1 cellular context compared by ENCODE assay signal in genomic region chr15:62545392-62546227, GRCh38.
TF ChIP-seq lines count a peak whose summit lies in the region.

No MANE protein-coding gene starts in this region.

TF ChIP-seq in GM23338, 12 proteins besides CTCF, POLR2A, EP300 and RAD21 (continued from another document):
- no peak for TF ChIP-seq ZNF462 (CRISPR knock-in tag; IDR thresholded peaks at IDR 0.05)
- no peak for TF ChIP-seq REST (IDR thresholded peaks at IDR 0.05; ENCODE audit: unreplicated experiment)
- TF ChIP-seq NANOG (IDR thresholded peaks at IDR 0.05; ENCODE audit: borderline replicate concordance) = no peak
- TF ChIP-seq STAT1 (IDR thresholded peaks at IDR 0.05; ENCODE audit: unreplicated experiment) = no peak
- no peak for TF ChIP-seq CREB1 (CRISPR knock-in tag; IDR thresholded peaks at IDR 0.05; ENCODE audit: low read depth)
